In genomic region chr6:48084201-48084600, GRCh38 we compare ENCODE assay signal across 20 cellular contexts. TPM values are rescaled to one million over a fixed set of nuclear protein-coding genes. Genes with fewer than 3 reads are reported as not detected.
"Had no signal": no experiment of that assay in that cellular context is flagged by ENCODE, and none has a peak within 500 bp of the region (broad histone marks: within the 10 kb centered on the region; RNA-seq: fewer than 3 reads in every experiment).

No MANE protein-coding gene starts in this region.

- H3K4me3 ChIP-seq: coronary artery, dorsolateral prefrontal cortex, mucosa of descending colon, skin epidermis, testis, tibial nerve, upper lobe of right lung, vagina had no signal

- H3K4me3 Mint-ChIP-seq: immature natural killer cell; naive thymus-derived CD8-positive, alpha-beta T cell; stimulated activated naive B cell treated with anti-CD40 and anti-IgM and Interleukin-4, amounts not matched to agents 10 μg/mL and 1 μg/mL and 100 μg/mL, for 72 hours; stimulated activated naive CD8-positive, alpha-beta T cell treated with anti-CD3 and anti-CD28 coated beads, Interleukin-15, amount 100 ng/mL, for 72 hours had no signal

- H3K27ac Mint-ChIP-seq: immature natural killer cell; naive thymus-derived CD8-positive, alpha-beta T cell; stimulated activated naive B cell treated with anti-CD40 and anti-IgM and Interleukin-4, amounts not matched to agents 10 μg/mL and 1 μg/mL and 100 μg/mL, for 72 hours; stimulated activated naive CD8-positive, alpha-beta T cell treated with anti-CD3 and anti-CD28 coated beads, Interleukin-15, amount 100 ng/mL, for 72 hours had no signal

- H3K36me3 Mint-ChIP-seq: immature natural killer cell; naive thymus-derived CD8-positive, alpha-beta T cell; stimulated activated naive B cell treated with anti-CD40 and anti-IgM and Interleukin-4, amounts not matched to agents 10 μg/mL and 1 μg/mL and 100 μg/mL, for 72 hours had no signal

- H3K4me1 Mint-ChIP-seq: immature natural killer cell; naive thymus-derived CD8-positive, alpha-beta T cell; stimulated activated naive B cell treated with anti-CD40 and anti-IgM and Interleukin-4, amounts not matched to agents 10 μg/mL and 1 μg/mL and 100 μg/mL, for 72 hours; stimulated activated naive CD8-positive, alpha-beta T cell treated with anti-CD3 and anti-CD28 coated beads, Interleukin-15, amount 100 ng/mL, for 72 hours had no signal

- H3K9me3 Mint-ChIP-seq: stimulated activated naive B cell treated with anti-CD40 and anti-IgM and Interleukin-4, amounts not matched to agents 10 μg/mL and 1 μg/mL and 100 μg/mL, for 72 hours; stimulated activated naive CD8-positive, alpha-beta T cell treated with anti-CD3 and anti-CD28 coated beads, Interleukin-15, amount 100 ng/mL, for 72 hours had no signal

- DNase-seq: dorsolateral prefrontal cortex; effector CD8-positive, alpha-beta T cell; foreskin keratinocyte; immature natural killer cell; left colon; mammary epithelial cell; mucosa of descending colon; naive thymus-derived CD8-positive, alpha-beta T cell; posterior cingulate gyrus; stimulated activated CD4-positive, alpha-beta T cell treated with anti-CD3 and anti-CD28 coated beads, Interleukin-2, amount 100 ng/mL, for 24 hours; stimulated activated CD4-positive, alpha-beta T cell treated with anti-CD3 and anti-CD28 coated beads, Interleukin-4, amount 100 ng/mL, for 4 hours; stimulated activated naive B cell treated with anti-CD40 and anti-IgM and Interleukin-4, amounts not matched to agents 10 μg/mL and 1 μg/mL and 100 μg/mL, for 72 hours; stimulated activated naive CD8-positive, alpha-beta T cell treated with anti-CD3 and anti-CD28 coated beads, Interleukin-15, amount 100 ng/mL, for 72 hours; testis; upper lobe of right lung had no signal

- ATAC-seq: foreskin keratinocyte; left colon; mucosa of descending colon; naive thymus-derived CD8-positive, alpha-beta T cell; sciatic nerve; stimulated activated naive B cell treated with anti-CD40 and anti-IgM and Interleukin-4, amounts not matched to agents 10 μg/mL and 1 μg/mL and 100 μg/mL, for 72 hours; stimulated activated naive CD8-positive, alpha-beta T cell treated with anti-CD3 and anti-CD28 coated beads, Interleukin-15, amount 100 ng/mL, for 72 hours; upper lobe of right lung had no signal

- H3K27me3 Mint-ChIP-seq: stimulated activated naive B cell treated with anti-CD40 and anti-IgM and Interleukin-4, amounts not matched to agents 10 μg/mL and 1 μg/mL and 100 μg/mL, for 72 hours; stimulated activated naive CD8-positive, alpha-beta T cell treated with anti-CD3 and anti-CD28 coated beads, Interleukin-15, amount 100 ng/mL, for 72 hours had no signal

RNA-seq across cellular contexts. Expression of gene PTCHD4, which starts 26.8 kb away (rescaled TPM):
- total RNA-seq: naive thymus-derived CD8-positive, alpha-beta T cell; vagina had no signal
